In genomic region chr9:27394826-27395201, GRCh38 we compare ENCODE assay signal across 17 cellular contexts.
DNase-seq lines count a peak whose midpoint lies in the region; FAIRE-seq and TF ChIP-seq lines count a peak whose summit lies in the region.
"Had no signal": no experiment of that assay in that cellular context is flagged by ENCODE, and none has a peak within 500 bp of the region (broad histone marks: within the 10 kb centered on the region; RNA-seq: fewer than 3 reads in every experiment).

No MANE protein-coding gene starts in this region.

- no peaks in the 10 kb centered on the region for H3K9me3 Mint-ChIP-seq in CD8-positive, alpha-beta memory T cell
- H3K9me3 Mint-ChIP-seq: CD8-positive, alpha-beta T cell had no signal

- H3K27me3 ChIP-seq in mammary epithelial cell (ENCODE audit: insufficient read depth, low read length) (no peaks in the 10 kb centered on the region), keratinocyte (ENCODE audit: control insufficient read depth, extremely low read depth, insufficient read depth, low read length) (no peaks in the 10 kb centered on the region), spleen (replicated peaks in 1 of 7) (no peaks in the 10 kb centered on the region), esophagus squamous epithelium (no peaks in the 10 kb centered on the region)
- H3K27me3 ChIP-seq in CD8-positive, alpha-beta memory T cell (ENCODE audit: insufficient read depth, low read length, poor library complexity, severe bottlenecking) = no peaks in the 10 kb centered on the region

- H3K9me1 ChIP-seq in keratinocyte (ENCODE audit: control insufficient read depth, extremely low read depth, insufficient read depth, low read length) = no peaks in the 10 kb centered on the region

- TF ChIP-seq CTCF in mammary epithelial cell (conservative IDR thresholded peaks at IDR 0.05 in 1 of 2, IDR thresholded peaks at IDR 0.05 in 1 of 2; ENCODE audit: extremely low read depth in 1 of 2, insufficient read depth in 1 of 2, low read depth in 1 of 2, low read length in 2 of 2) (no peak), keratinocyte (optimal IDR thresholded peaks at IDR 0.05 in 1 of 3, IDR thresholded peaks at IDR 0.05 in 1 of 3, conservative IDR thresholded peaks at IDR 0.05 in 1 of 3; ENCODE audit: extremely low read depth in 1 of 3, insufficient read depth in 2 of 3, low read length in 3 of 3) (no peak), spleen (IDR thresholded peaks at IDR 0.05 in 8 of 11, conservative IDR thresholded peaks at IDR 0.05 in 3 of 11) (no peak), esophagus squamous epithelium (IDR thresholded peaks at IDR 0.05) (no peak)

- 3% methylated on average over 3 of the region's 3 CpGs for WGBS in mammary epithelial cell (ENCODE audit: low coverage, missing lambda C conversion rate)
- 87 to 96% (median 93%) methylated on average over 3 of the region's 3 CpGs for WGBS in spleen, 5 donors
- 78% methylated on average over 3 of the region's 3 CpGs for WGBS in esophagus squamous epithelium, 2 donors

- peak overlapping the region in 1 of 3 experiments; percentile 9 for H3K4me3 ChIP-seq in mammary epithelial cell (replicated peaks in 1 of 3; ENCODE audit: insufficient read depth in 1 of 3, low read depth in 2 of 3, low read length in 3 of 3)
- no peak overlapping the region for H3K4me3 ChIP-seq in keratinocyte (ENCODE audit: control insufficient read depth in 2 of 3, extremely low read depth in 1 of 3, insufficient read depth in 2 of 3, low read depth in 1 of 3, low read length in 3 of 3)
- no peak overlapping the region for H3K4me3 ChIP-seq in spleen
- no peak overlapping the region for H3K4me3 ChIP-seq in CD8-positive, alpha-beta memory T cell (ENCODE audit: low read length)
- no peak overlapping the region for H3K4me3 ChIP-seq in esophagus squamous epithelium

- H3K9me3 ChIP-seq in mammary epithelial cell (replicated peaks; ENCODE audit: insufficient read depth, low read length) (no peaks in the 10 kb centered on the region), keratinocyte (ENCODE audit: control insufficient read depth, low read depth, low read length) (no peaks in the 10 kb centered on the region), spleen (no peaks in the 10 kb centered on the region), esophagus squamous epithelium (no peaks in the 10 kb centered on the region)
- H3K9me3 ChIP-seq in CD8-positive, alpha-beta memory T cell (ENCODE audit: low read length) = no peaks in the 10 kb centered on the region

- H3K4me1 ChIP-seq in mammary epithelial cell (ENCODE audit: insufficient read depth, low read length) (peaks cover 37% of the 10 kb centered on the region), keratinocyte (ENCODE audit: control insufficient read depth, extremely low read depth, insufficient read depth, low read length) (peaks cover 45% of the 10 kb centered on the region), spleen (peaks cover 0 to 55% (median 18%) of the 10 kb centered on the region in 6 donors), esophagus squamous epithelium (peaks cover 6 to 27% (median 21%) of the 10 kb centered on the region in 3 donors)
- H3K4me1 ChIP-seq in CD8-positive, alpha-beta memory T cell (ENCODE audit: insufficient read depth, low read length) = no peaks in the 10 kb centered on the region

- DNase-seq in HT-29 (ENCODE audit: low spot score) = peak; percentile 25
- peak; percentile 25 for DNase-seq in mammary epithelial cell
- DNase-seq in keratinocyte (ENCODE audit: low read depth, low spot score) = no peak
- no peak for DNase-seq in spleen
- DNase-seq in NCI-H1694 treated with DMSO at 0.1 percent for 48 hours (lab: John Stamatoyannopoulos, UW) = no peak
- DNase-seq in CD8-positive, alpha-beta memory T cell = no peak
- no peak for DNase-seq in NCI-H146 (lab: John Stamatoyannopoulos, UW)
- DNase-seq in esophagus squamous epithelium (lab: John Stamatoyannopoulos, UW) = no peak
- DNase-seq: CD8-positive, alpha-beta T cell; DMS 273 treated with DMSO at 0.1 percent for 48 hours; EL; IMR-90; NCI-H1417; NCI-H2029 treated with DMSO at 0.1 percent for 48 hours; NCI-H510A; NCI-H82; Right ventricle myocardium superior had no signal

- no peak overlapping the region for H3K27ac Mint-ChIP-seq in CD8-positive, alpha-beta memory T cell
- H3K27ac Mint-ChIP-seq: CD8-positive, alpha-beta T cell had no signal

- H3K36me3 ChIP-seq in mammary epithelial cell (ENCODE audit: insufficient read depth, low read length) = no peaks in the 10 kb centered on the region
- no peaks in the 10 kb centered on the region for H3K36me3 ChIP-seq in keratinocyte (ENCODE audit: control insufficient read depth in 2 of 2, extremely low read depth in 1 of 2, insufficient read depth in 2 of 2, low read length in 2 of 2)
- no peaks in the 10 kb centered on the region for H3K36me3 ChIP-seq in spleen
- no peaks in the 10 kb centered on the region for H3K36me3 ChIP-seq in CD8-positive, alpha-beta memory T cell (ENCODE audit: insufficient read depth, low read length)
- H3K36me3 ChIP-seq in esophagus squamous epithelium = no peaks in the 10 kb centered on the region

- POLR2A ChIA-PET in CD8-positive, alpha-beta memory T cell (lab: Charles Lee) = no interaction called here

- H3K4me1 Mint-ChIP-seq in CD8-positive, alpha-beta memory T cell = no peaks in the 10 kb centered on the region

- H3K4me2 ChIP-seq in mammary epithelial cell (ENCODE audit: insufficient read depth, low read depth, low read length) (peak overlapping the region; percentile 65), keratinocyte (ENCODE audit: control insufficient read depth, extremely low read depth, insufficient read depth, low read depth, low read length) (peak overlapping the region; percentile 49)

- peaks cover 0 to 1% of the 10 kb centered on the region in 2 donors for H3K27me3 Mint-ChIP-seq in CD8-positive, alpha-beta memory T cell

- FAIRE-seq in keratinocyte (lab: Jason Lieb, UNC) = no peak

- intact Hi-C loops in mammary epithelial cell (cut with micrococcal nuclease) = loop anchor here (10.0 kb wide), 1 partner anchor 130 kb away; the partner anchor contains the start of genes IFNK and MOB3B
- intact Hi-C loops in spleen (cut with DNase I; ENCODE audit: low total_unique reads) = no loop called here
- intact Hi-C loops in esophagus squamous epithelium (cut with DNase I) = no loop called here

- no peak for TF ChIP-seq POLR2A in spleen (IDR thresholded peaks at IDR 0.05)
- TF ChIP-seq POLR2A in esophagus squamous epithelium (IDR thresholded peaks at IDR 0.05) = no peak

- H3K9ac ChIP-seq in mammary epithelial cell (ENCODE audit: insufficient read depth, low read length) (peak overlapping the region; percentile 21), keratinocyte (ENCODE audit: control insufficient read depth, extremely low read depth, insufficient read depth, low read length) (no peak overlapping the region)

- H3K27ac ChIP-seq in mammary epithelial cell (ENCODE audit: insufficient read depth, low read depth, low read length) (peak overlapping the region; percentile 67), keratinocyte (ENCODE audit: control insufficient read depth, insufficient read depth, low read length) (peak overlapping the region; percentile 51), spleen (peak overlapping the region in 5 of 8 donors; percentile 18 to 50 (median 48)), esophagus squamous epithelium (peak overlapping the region in 1 of 4 donors; percentile 30)
- H3K27ac ChIP-seq in CD8-positive, alpha-beta memory T cell (ENCODE audit: low read depth, low read length) = no peak overlapping the region

- no TSS peak for BruUV-seq in mammary epithelial cell (replicated peaks; lab: Mats Ljungman, UMichigan)

- in situ Hi-C loops in mammary epithelial cell (cut with MboI; ENCODE audit: low sequenced_read_pairs in 2 of 2) = no loop called here

- dilution Hi-C loops in mammary epithelial cell (cut with HindIII; ENCODE audit: low sequenced_read_pairs) = loop anchor here (5.0 to 10.0 kb wide), 3 partner anchors 32 to 60 kb away; no protein-coding TSS in a partner anchor
- dilution Hi-C loops in keratinocyte (cut with MboI; ENCODE audit: extremely low pct_ligation_motif_present, low sequenced_read_pairs) = no loop called here

- H3K36me3 Mint-ChIP-seq in CD8-positive, alpha-beta memory T cell = no peaks in the 10 kb centered on the region
- H3K36me3 Mint-ChIP-seq: CD8-positive, alpha-beta T cell had no signal

- H3K79me2 ChIP-seq in mammary epithelial cell (ENCODE audit: insufficient read depth, low read length) = peaks cover 69% of the 10 kb centered on the region
- H3K79me2 ChIP-seq in keratinocyte (ENCODE audit: control insufficient read depth, insufficient read depth, low read length) = peaks cover 56% of the 10 kb centered on the region

- no peaks in the 10 kb centered on the region for H4K20me1 ChIP-seq in mammary epithelial cell (ENCODE audit: insufficient read depth, low read length)
- no peaks in the 10 kb centered on the region for H4K20me1 ChIP-seq in keratinocyte (ENCODE audit: control insufficient read depth, extremely low read depth, insufficient read depth, low read length)

- H2AFZ ChIP-seq in mammary epithelial cell (ENCODE audit: low read depth, low read length) (no peak overlapping the region), keratinocyte (ENCODE audit: control insufficient read depth, low read length) (no peak overlapping the region)

- no peak overlapping the region for H3K4me3 Mint-ChIP-seq in CD8-positive, alpha-beta memory T cell
- H3K4me3 Mint-ChIP-seq: CD8-positive, alpha-beta T cell had no signal

- CTCF ChIA-PET in mammary epithelial cell (lab: Charles Lee; ENCODE audit: low non-redundant PET) = no interaction called here
- CTCF ChIA-PET in CD8-positive, alpha-beta memory T cell (lab: Charles Lee) = no interaction called here

Comparison
In these comparisons a context has a peak if more than half of its experiments do, and no peak if none do; other contexts are left out.
1. DNase-seq: peak in HT-29 (single experiment) and mammary epithelial cell (single experiment); none in keratinocyte (single experiment), spleen (single experiment), NCI-H1694 treated with DMSO at 0.1 percent for 48 hours (single experiment), CD8-positive, alpha-beta memory T cell (0 of 5), NCI-H146 (single experiment) and esophagus squamous epithelium (single experiment).